In the genomic region with DNA sequence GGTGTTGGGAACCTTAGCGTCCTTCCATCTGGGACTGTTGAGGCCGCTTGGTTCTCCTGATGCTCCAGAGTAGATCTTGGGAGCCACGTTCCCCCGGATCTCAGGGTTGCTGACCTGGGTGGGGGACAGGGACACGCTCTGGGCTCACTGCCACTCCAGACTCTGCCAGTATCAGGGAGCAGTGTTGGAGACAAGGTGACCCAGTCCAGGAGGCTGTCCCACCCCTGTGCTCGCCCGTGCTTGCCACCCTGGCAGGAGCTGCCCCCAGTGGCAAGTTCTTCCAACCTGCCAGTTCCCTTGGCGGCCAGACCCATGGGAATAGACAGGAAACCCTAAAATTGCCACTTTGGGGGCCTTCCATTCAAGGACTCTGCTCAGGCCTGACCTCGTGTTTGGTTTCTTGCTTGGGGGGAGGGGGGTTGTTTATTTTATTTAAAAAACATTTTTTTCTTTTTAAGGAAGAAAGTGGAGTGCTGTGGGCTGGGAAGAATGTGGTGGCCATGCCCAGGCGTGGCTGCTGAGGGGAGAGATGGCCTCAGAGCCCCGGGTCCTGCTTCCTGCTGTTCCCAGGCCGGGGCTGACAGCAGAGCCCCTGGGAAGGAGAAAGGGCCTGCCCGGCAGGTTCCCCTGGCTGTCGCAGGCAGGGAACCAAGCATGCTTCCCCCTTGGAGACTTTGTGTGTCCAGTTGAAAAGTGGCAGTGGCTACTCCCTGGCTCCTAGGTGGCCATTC, we compare ENCODE assay signal across 10 cellular contexts. TPM values are rescaled to one million over a fixed set of nuclear protein-coding genes. Genes with fewer than 3 reads are reported as not detected.
DNase-seq lines count a peak whose midpoint lies in the region; TF ChIP-seq lines count a peak whose summit lies in the region.
"Had no signal": no experiment of that assay in that cellular context is flagged by ENCODE, and none has a peak within 500 bp of the region (broad histone marks: within the 10 kb centered on the region; RNA-seq: fewer than 3 reads in every experiment).

No MANE protein-coding gene starts in this region.

- H3K79me1 ChIP-seq in neuronal stem cell (ENCODE audit: low read depth, low read length), result peaks cover 33% of the 10 kb centered on the region

- no peak overlapping the region for H2AK5ac ChIP-seq in neuronal stem cell (ENCODE audit: low read depth, low read length)

- H4K20me1 ChIP-seq in BLaER1 treated with 17β-estradiol and CSF1 and Interleukin-3, amounts not matched to agents 10 nM and 100 nM, result peaks cover 0 to 73% (median 43%) of the 10 kb centered on the region in 11 experiments; a peak in 13 of 22 replicates

- TF ChIP-seq CTCF in colonic mucosa (IDR thresholded peaks at IDR 0.05), result no peak

- peak overlapping the region; percentile 99 to 100 (median 100) for H3K4me2 ChIP-seq in BLaER1 treated with 17β-estradiol and CSF1 and Interleukin-3, amounts not matched to agents 10 nM and 100 nM
- H3K4me2 ChIP-seq in neuronal stem cell (ENCODE audit: insufficient read depth, low read length, poor library complexity, severe bottlenecking), result no peak overlapping the region

- H4K91ac ChIP-seq in neuronal stem cell (ENCODE audit: low read depth, low read length, poor library complexity), result peak overlapping the region; percentile 59

- intact Hi-C loops in colonic mucosa (cut with DNase I), result no loop called here

- H3K23ac ChIP-seq in neuronal stem cell (ENCODE audit: low read depth, low read length, poor library complexity), result no peak overlapping the region

- H2AFZ ChIP-seq in neuronal stem cell (ENCODE audit: low read length), result no peak overlapping the region

- no peak overlapping the region for H3K14ac ChIP-seq in neuronal stem cell (ENCODE audit: low read length)

- H4K8ac ChIP-seq in neuronal stem cell (ENCODE audit: low read depth, low read length), result no peak overlapping the region

- no peak overlapping the region for H3K18ac ChIP-seq in neuronal stem cell (ENCODE audit: low read length)

- no peaks in the 10 kb centered on the region for H3K9me3 ChIP-seq in BLaER1 treated with 17β-estradiol and CSF1 and Interleukin-3, amounts not matched to agents 10 nM and 100 nM (replicated peaks in 1 of 11)
- H3K9me3 ChIP-seq in colonic mucosa (no peaks in the 10 kb centered on the region), neuronal stem cell (replicated peaks in 1 of 2; ENCODE audit: control insufficient read depth in 2 of 2, insufficient read depth in 1 of 2, low read depth in 1 of 2, low read length in 2 of 2) (no peaks in the 10 kb centered on the region)

- H2BK15ac ChIP-seq in neuronal stem cell (ENCODE audit: low read length), result no peak overlapping the region

- H3K4ac ChIP-seq in neuronal stem cell (ENCODE audit: low read length), result no peak overlapping the region

- H3K27me3 ChIP-seq in BLaER1 treated with 17β-estradiol and CSF1 and Interleukin-3, amounts not matched to agents 10 nM and 100 nM, result no peaks in the 10 kb centered on the region
- no peaks in the 10 kb centered on the region for H3K27me3 ChIP-seq in colonic mucosa
- H3K27me3 ChIP-seq in neuronal stem cell (ENCODE audit: control insufficient read depth in 3 of 3, insufficient read depth in 3 of 3, low read depth in 1 of 3, low read length in 3 of 3), result no peaks in the 10 kb centered on the region

- H3K36me3 ChIP-seq in BLaER1 treated with 17β-estradiol and CSF1 and Interleukin-3, amounts not matched to agents 10 nM and 100 nM, result peaks cover 60 to 89% (median 81%) of the 10 kb centered on the region in 11 experiments
- peaks cover 4% of the 10 kb centered on the region for H3K36me3 ChIP-seq in colonic mucosa
- H3K36me3 ChIP-seq in neuronal stem cell (replicated peaks in 1 of 2; ENCODE audit: control insufficient read depth in 2 of 2, insufficient read depth in 2 of 2, low read length in 2 of 2), result peaks cover 5 to 42% of the 10 kb centered on the region in 2 donors

- H3K9ac ChIP-seq in BLaER1 treated with 17β-estradiol and CSF1 and Interleukin-3, amounts not matched to agents 10 nM and 100 nM, result peak overlapping the region; percentile 93 to 100 (median 99)
- H3K9ac ChIP-seq in colonic mucosa (ENCODE audit: low read depth in 2 of 2, low read length in 2 of 2) (peak overlapping the region in 1 of 2 donors; percentile 95), neuronal stem cell (ENCODE audit: low read depth, low read length, poor library complexity) (peak overlapping the region; percentile 66)

- H3K4me3 ChIP-seq in BLaER1 treated with 17β-estradiol and CSF1 and Interleukin-3, amounts not matched to agents 10 nM and 100 nM, result peak overlapping the region; percentile 87 to 100 (median 99)
- H3K4me3 ChIP-seq in colonic mucosa (no peak overlapping the region), neuronal stem cell (ENCODE audit: low read length in 2 of 2) (no peak overlapping the region)

- DNase-seq in NAMALWA (ENCODE audit: low spot score) (peak; percentile 56), colonic mucosa (no peak), neuronal stem cell (ENCODE audit: low spot score) (no peak), NCI-H510A treated with DMSO at 0.1 percent for 48 hours (lab: John Stamatoyannopoulos, UW) (no peak), NCI-H2081 treated with DMSO at 0.1 percent for 48 hours (lab: John Stamatoyannopoulos, UW) (no peak), NCI-H1417 (lab: John Stamatoyannopoulos, UW) (no peak), AG20443 (ENCODE audit: low spot score) (no peak)
- DNase-seq: DMS53, NCI-H524 had no signal

- WGBS in neuronal stem cell (ENCODE audit: extremely low coverage in 2 of 2, insufficient read length in 2 of 2, insufficient replicate concordance in 1 of 2), 2 donors, result no CpG with 5 or more reads among the region's 14 CpGs

- peak overlapping the region; percentile 93 to 100 (median 99); a peak in 21 of 22 replicates for H3K27ac ChIP-seq in BLaER1 treated with 17β-estradiol and CSF1 and Interleukin-3, amounts not matched to agents 10 nM and 100 nM
- H3K27ac ChIP-seq in colonic mucosa, result peak overlapping the region; percentile 84
- H3K27ac ChIP-seq in neuronal stem cell (replicated peaks; ENCODE audit: low read length), result no peak overlapping the region

- no peak overlapping the region for H2BK12ac ChIP-seq in neuronal stem cell (ENCODE audit: low read length)

- no peak overlapping the region for H2BK5ac ChIP-seq in neuronal stem cell (ENCODE audit: low read length)

- no peak overlapping the region for H2BK120ac ChIP-seq in neuronal stem cell (ENCODE audit: low read depth, low read length)

- H3K4me1 ChIP-seq in BLaER1 treated with 17β-estradiol and CSF1 and Interleukin-3, amounts not matched to agents 10 nM and 100 nM, result peaks cover 95 to 99% (median 97%) of the 10 kb centered on the region in 10 experiments
- H3K4me1 ChIP-seq in colonic mucosa (peaks cover 57% of the 10 kb centered on the region), neuronal stem cell (ENCODE audit: control insufficient read depth in 2 of 2, insufficient read depth in 1 of 2, low read depth in 1 of 2, low read length in 2 of 2) (peaks cover 30 to 37% of the 10 kb centered on the region in 2 donors)

RNA-seq across cellular contexts. Expression of a gene that starts 7.2 kb away (rescaled TPM):
- 100 to 1,000 TPM; 108 to 137 TPM for total RNA-seq in colonic mucosa
- polyA plus RNA-seq in neuronal stem cell (2013, experiment 1 of 2), result 33.4 TPM
- polyA plus RNA-seq in neuronal stem cell (2013, experiment 2 of 2), result 33.1 TPM

RNA-seq across cellular contexts. Expression of a gene that starts 15.7 kb away (rescaled TPM):
- total RNA-seq in colonic mucosa, result 10 to 100 TPM; 18.8 to 39.5 TPM
- 23.9 TPM for polyA plus RNA-seq in neuronal stem cell (2013, experiment 1 of 2)
- 22.5 TPM for polyA plus RNA-seq in neuronal stem cell (2013, experiment 2 of 2)

RNA-seq across cellular contexts. Expression of a gene that starts 29.9 kb away (rescaled TPM):
- total RNA-seq in colonic mucosa, result 10 to 100 TPM; 69.7 to 81.7 TPM
- 28.5 TPM for polyA plus RNA-seq in neuronal stem cell (2013, experiment 1 of 2)
- polyA plus RNA-seq in neuronal stem cell (2013, experiment 2 of 2), result 34.0 TPM

Comparison
In these comparisons a context has a peak if more than half of its experiments do, and no peak if none do; other contexts are left out.
1. H3K4me3 ChIP-seq: peak in BLaER1 treated with 17β-estradiol and CSF1 and Interleukin-3, amounts not matched to agents 10 nM and 100 nM (10 of 10); none in colonic mucosa (single experiment) and neuronal stem cell (0 of 2).